ENCODE assay signal across 8 cellular contexts in the genomic region with DNA sequence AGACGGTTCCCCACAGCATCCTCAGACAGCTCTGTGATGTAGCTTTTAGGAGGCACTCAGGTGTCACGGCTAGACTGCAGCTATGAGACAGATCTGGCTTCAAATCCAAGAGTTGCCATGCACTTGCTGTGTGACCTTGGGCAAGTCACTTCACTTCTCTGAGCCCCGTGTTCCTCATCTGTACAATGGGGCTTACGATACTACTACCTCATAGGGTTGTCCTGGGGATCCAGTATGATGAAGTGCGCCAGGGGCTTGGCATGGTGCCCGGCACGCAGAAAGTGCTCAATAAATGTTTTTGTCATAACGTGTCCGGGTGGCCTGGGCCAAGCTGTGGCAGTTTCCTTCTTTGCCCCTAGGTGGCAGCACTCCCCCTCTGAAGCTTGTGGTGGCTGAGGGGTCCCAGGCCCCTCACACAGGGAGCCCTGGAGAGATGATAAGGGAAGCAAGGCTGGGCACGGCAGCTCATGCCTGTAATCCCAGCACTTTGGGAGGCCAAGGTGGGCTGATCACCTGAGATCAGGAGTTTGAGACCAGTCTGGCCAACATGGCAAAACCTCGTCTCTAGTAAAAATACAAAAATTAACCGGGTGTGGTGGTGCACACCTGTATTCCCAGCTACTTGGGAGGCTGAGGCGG. TPM values are rescaled to one million over a fixed set of nuclear protein-coding genes. Genes with fewer than 3 reads are reported as not detected.
DNase-seq lines count a peak whose midpoint lies in the region; ATAC-seq and TF ChIP-seq lines count a peak whose summit lies in the region.

No MANE protein-coding gene starts in this region.

- peaks cover 3% of the 10 kb centered on the region for H3K36me3 Mint-ChIP-seq in chondrocyte (ENCODE audit: low read depth)

- DNase-seq in AG20443 (ENCODE audit: low spot score), result peak; percentile 67
- DNase-seq in HK-2 (ENCODE audit: unreplicated experiment), result peak; percentile 48
- peak; percentile 30 for DNase-seq in activated CD4-positive, alpha-beta T cell treated with anti-CD3 and anti-CD28 coated beads for 1 hour
- no peak for DNase-seq in chondrocyte (ENCODE audit: low spot score)
- peak; percentile 53 for DNase-seq in lung (ENCODE audit: low spot score)
- peak; percentile 71 for DNase-seq in stimulated activated naive CD8-positive, alpha-beta T cell treated with anti-CD3 and anti-CD28 coated beads, Interleukin-15, Interleukin-2, amounts not matched to agents 100 U/mL and 50 U/mL, for 24 hours
- no peak for DNase-seq in NCI-H526 treated with DMSO at 0.1 percent for 48 hours (lab: John Stamatoyannopoulos, UW)

- ATAC-seq in lung (ENCODE audit: insufficient read depth, low FRiP score), result no peak
- no peak for ATAC-seq in stimulated activated naive CD8-positive, alpha-beta T cell treated with anti-CD3 and anti-CD28 coated beads, Interleukin-15, Interleukin-2, amounts not matched to agents 100 U/mL and 50 U/mL, for 24 hours
- no peak for ATAC-seq in GM19328 (IDR thresholded peaks at IDR 0.05; ENCODE audit: unreplicated experiment)

- no peaks in the 10 kb centered on the region for H3K27me3 Mint-ChIP-seq in chondrocyte (ENCODE audit: low read depth)

- H3K4me1 ChIP-seq in lung (ENCODE audit: control insufficient read depth in 2 of 2, insufficient read depth in 2 of 2, low read length in 2 of 2), result peaks cover 0 to 23% of the 10 kb centered on the region in 2 donors

- no peaks in the 10 kb centered on the region for H3K27me3 ChIP-seq in lung (ENCODE audit: control insufficient read depth, insufficient read depth)

- H3K9me3 Mint-ChIP-seq in chondrocyte (ENCODE audit: low read depth), result no peaks in the 10 kb centered on the region

- TF ChIP-seq CTCF in chondrocyte (IDR thresholded peaks at IDR 0.05) (peak; percentile 88), lung (IDR thresholded peaks at IDR 0.05; ENCODE audit: control extremely low read depth, extremely low read depth) (peak; percentile 61)

- 69 to 84% methylated on average over 13 of the region's 13 CpGs for whole genome bisulfite sequencing in lung, 2 donors

- no peak overlapping the region for H3K27ac Mint-ChIP-seq in chondrocyte (ENCODE audit: unreplicated experiment)

- H3K9me3 ChIP-seq in lung (ENCODE audit: control insufficient read depth in 2 of 2, insufficient read depth in 1 of 2, low read length in 1 of 2), result no peaks in the 10 kb centered on the region

- peaks cover 0 to 5% of the 10 kb centered on the region in 2 donors for H3K36me3 ChIP-seq in lung (ENCODE audit: control insufficient read depth in 2 of 2, insufficient read depth in 2 of 2, low read length in 2 of 2)

- H3K27ac ChIP-seq in lung (ENCODE audit: low read depth in 1 of 2, low read length in 1 of 2), result no peak overlapping the region

- H3K4me1 Mint-ChIP-seq in chondrocyte (ENCODE audit: low read depth), result peaks cover 31% of the 10 kb centered on the region

- no peak overlapping the region for H3K4me3 ChIP-seq in lung

- no peak overlapping the region for H3K4me3 Mint-ChIP-seq in chondrocyte (ENCODE audit: unreplicated experiment)

RNA-seq across cellular contexts. Expression of a gene that starts 19.1 kb away (rescaled TPM):
- total RNA-seq in chondrocyte (78.8 to 124 TPM (median 122 TPM) in 3 replicates), lung (10 to 100 TPM; 91.6 to 93.6 TPM)
- polyA plus RNA-seq in lung, result 100 to 1,000 TPM; 147 to 162 TPM

Comparison
In these comparisons a context has a peak if more than half of its experiments do, and no peak if none do; other contexts are left out.
1. DNase-seq: peak in AG20443 (single experiment), HK-2 (single experiment), activated CD4-positive, alpha-beta T cell treated with anti-CD3 and anti-CD28 coated beads for 1 hour (single experiment), lung (single experiment) and stimulated activated naive CD8-positive, alpha-beta T cell treated with anti-CD3 and anti-CD28 coated beads, Interleukin-15, Interleukin-2, amounts not matched to agents 100 U/mL and 50 U/mL, for 24 hours (single experiment); none in chondrocyte (single experiment) and NCI-H526 treated with DMSO at 0.1 percent for 48 hours (single experiment).